Comparison of ENCODE assay signal across 19 cellular contexts in the genomic region with DNA sequence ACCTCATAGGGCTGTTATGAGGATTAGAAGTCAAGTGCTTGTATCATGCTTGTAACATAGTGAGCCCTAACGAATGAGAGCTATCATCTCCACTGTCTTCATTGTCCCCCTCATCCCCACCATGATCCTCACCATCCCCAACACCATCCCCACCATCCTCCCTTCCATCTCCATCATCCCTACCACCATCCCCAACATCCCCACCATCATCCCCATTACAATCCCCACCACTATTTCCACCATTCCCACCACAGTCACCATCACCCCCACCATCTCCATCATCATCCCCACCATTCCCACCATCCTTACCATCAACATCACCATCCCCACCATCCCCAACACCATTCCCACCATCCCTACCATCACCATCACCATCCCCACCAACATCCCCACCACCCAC. TPM values are rescaled to one million over a fixed set of nuclear protein-coding genes. Genes with fewer than 3 reads are reported as not detected.
DNase-seq lines count a peak whose midpoint lies in the region; ATAC-seq, FAIRE-seq and TF ChIP-seq lines count a peak whose summit lies in the region.
"Had no signal": no experiment of that assay in that cellular context is flagged by ENCODE, and none has a peak within 500 bp of the region (broad histone marks: within the 10 kb centered on the region; RNA-seq: fewer than 3 reads in every experiment).

No MANE protein-coding gene starts in this region.

- no peak overlapping the region for H3K23ac ChIP-seq in mesenchymal stem cell (ENCODE audit: low read length in 2 of 2)

- no peak overlapping the region for H3K4ac ChIP-seq in mesenchymal stem cell (ENCODE audit: low read depth in 1 of 2, low read length in 2 of 2)

- no peaks in the 10 kb centered on the region for H3K9me3 ChIP-seq in mesenchymal stem cell (ENCODE audit: control insufficient read depth, low read length)
- H3K9me3 ChIP-seq: BE2C, Caco-2 had no signal

- no peak overlapping the region for H2BK15ac ChIP-seq in mesenchymal stem cell (ENCODE audit: low read depth, poor library complexity, severe bottlenecking)

- H3K79me1 ChIP-seq in mesenchymal stem cell (replicated peaks; ENCODE audit: low read length, poor library complexity, severe bottlenecking) = no peaks in the 10 kb centered on the region

- peaks cover 21% of the 10 kb centered on the region for H3K4me1 ChIP-seq in mesenchymal stem cell (ENCODE audit: control insufficient read depth, insufficient read depth, low read depth, low read length)
- H3K4me1 ChIP-seq: BE2C, Caco-2 had no signal

- no peak overlapping the region for H3K4me2 ChIP-seq in mesenchymal stem cell (ENCODE audit: low read length, poor library complexity, severe bottlenecking)

- peaks cover 0 to 42% of the 10 kb centered on the region in 2 experiments for H3K27me3 ChIP-seq in mesenchymal stem cell (ENCODE audit: control insufficient read depth in 1 of 2, insufficient read depth in 1 of 2, low read length in 2 of 2)
- H3K27me3 ChIP-seq: BE2C had no signal

- H2BK120ac ChIP-seq in mesenchymal stem cell (ENCODE audit: low read depth, low read length) = no peak overlapping the region

- no peak overlapping the region for H2BK12ac ChIP-seq in mesenchymal stem cell (ENCODE audit: low read length in 2 of 2)

- DNase-seq in HTR-8/SVneo (ENCODE audit: insufficient read length, low spot score) (no peak), ecto neural progenitor cell (ENCODE audit: low spot score) (peak; percentile 13), mesenchymal stem cell (no peak), urothelium cell line (ENCODE audit: low spot score) (no peak), omental fat pad (ENCODE audit: low spot score) (no peak), erythroblast (lab: John Stamatoyannopoulos, UW) (no peak)
- DNase-seq in activated CD8-positive, alpha-beta memory T cell treated with anti-CD3 and anti-CD28 coated beads, Interleukin-2, amount 50 U/mL, for 4 hours = no peak
- DNase-seq: ACHN; BE2C; C1 segment of cervical spinal cord; Caco-2; CD4-positive, CD25-positive, alpha-beta regulatory T cell; DMS79; GDM1; GOT3; H9; KBM-7 had no signal

- no peak overlapping the region for H2BK5ac ChIP-seq in mesenchymal stem cell (ENCODE audit: low read depth, low read length, poor library complexity, severe bottlenecking)

- no peaks in the 10 kb centered on the region for H3K36me3 ChIP-seq in mesenchymal stem cell (ENCODE audit: control insufficient read depth in 1 of 2, insufficient read depth in 2 of 2, low read depth in 1 of 2, low read length in 2 of 2)
- H3K36me3 ChIP-seq: BE2C had no signal

- no peak overlapping the region for H4K91ac ChIP-seq in mesenchymal stem cell (ENCODE audit: low read length)

- H2AK5ac ChIP-seq in mesenchymal stem cell (ENCODE audit: low read length, severe bottlenecking) = peak overlapping the region; percentile 65

- ATAC-seq in omental fat pad (ENCODE audit: low FRiP score) = no peak

- H3K18ac ChIP-seq in mesenchymal stem cell (ENCODE audit: low read depth in 1 of 2, low read length in 2 of 2) = no peak overlapping the region

- 76% methylated on average over 1 of the region's 1 CpG for WGBS in mesenchymal stem cell

- no peak overlapping the region for H4K8ac ChIP-seq in mesenchymal stem cell (ENCODE audit: low read length)

- peak overlapping the region in 1 of 2 experiments; percentile 15 for H3K14ac ChIP-seq in mesenchymal stem cell (ENCODE audit: low read length in 2 of 2)

- H3K27ac ChIP-seq in mesenchymal stem cell (ENCODE audit: low read length, poor library complexity, severe bottlenecking) = no peak overlapping the region

- TF ChIP-seq POLR2A in erythroblast (IDR thresholded peaks at IDR 0.05; ENCODE audit: low read length) = no peak

- FAIRE-seq in HTR-8/SVneo (lab: Jason Lieb, UNC) (peak; percentile 51), urothelium cell line (lab: Jason Lieb, UNC) (peak; percentile 30)
- FAIRE-seq: A204.1, D721Med had no signal

- no peak for TF ChIP-seq CTCF in omental fat pad (IDR thresholded peaks at IDR 0.05)

- no peak overlapping the region for H2AFZ ChIP-seq in mesenchymal stem cell (ENCODE audit: low read depth, low read length)

- H3K4me3 ChIP-seq in mesenchymal stem cell (ENCODE audit: insufficient read depth in 1 of 2, low read depth in 1 of 2, low read length in 2 of 2) = no peak overlapping the region

- H3K9ac ChIP-seq in mesenchymal stem cell (ENCODE audit: low read length) = no peak overlapping the region

RNA-seq across cellular contexts. Expression of gene PADI1, which starts 39.1 kb away (rescaled TPM):
- polyA plus RNA-seq in mesenchymal stem cell (2013, experiment 1 of 2) = 0.03 TPM
- 0.10 TPM for polyA plus RNA-seq in mesenchymal stem cell (2013, experiment 2 of 2)
- not detected for total RNA-seq in omental fat pad
- total RNA-seq: Caco-2; CD4-positive, CD25-positive, alpha-beta regulatory T cell had no signal
- polyA plus RNA-seq: CD4-positive, CD25-positive, alpha-beta regulatory T cell had no signal

RNA-seq across cellular contexts. Expression of gene PADI2, which starts 46.6 kb away (rescaled TPM):
- 0.04 TPM for polyA plus RNA-seq in mesenchymal stem cell (2013, experiment 1 of 2)
- 0.03 TPM for polyA plus RNA-seq in mesenchymal stem cell (2013, experiment 2 of 2)
- 10 to 100 TPM in 1 of 4 donors, 1 to 10 TPM in 2, under 1 TPM in 1; 0.37 to 19.9 (median 1.6) TPM for total RNA-seq in omental fat pad
- total RNA-seq: CD4-positive, CD25-positive, alpha-beta regulatory T cell had no signal
